In the genomic region with DNA sequence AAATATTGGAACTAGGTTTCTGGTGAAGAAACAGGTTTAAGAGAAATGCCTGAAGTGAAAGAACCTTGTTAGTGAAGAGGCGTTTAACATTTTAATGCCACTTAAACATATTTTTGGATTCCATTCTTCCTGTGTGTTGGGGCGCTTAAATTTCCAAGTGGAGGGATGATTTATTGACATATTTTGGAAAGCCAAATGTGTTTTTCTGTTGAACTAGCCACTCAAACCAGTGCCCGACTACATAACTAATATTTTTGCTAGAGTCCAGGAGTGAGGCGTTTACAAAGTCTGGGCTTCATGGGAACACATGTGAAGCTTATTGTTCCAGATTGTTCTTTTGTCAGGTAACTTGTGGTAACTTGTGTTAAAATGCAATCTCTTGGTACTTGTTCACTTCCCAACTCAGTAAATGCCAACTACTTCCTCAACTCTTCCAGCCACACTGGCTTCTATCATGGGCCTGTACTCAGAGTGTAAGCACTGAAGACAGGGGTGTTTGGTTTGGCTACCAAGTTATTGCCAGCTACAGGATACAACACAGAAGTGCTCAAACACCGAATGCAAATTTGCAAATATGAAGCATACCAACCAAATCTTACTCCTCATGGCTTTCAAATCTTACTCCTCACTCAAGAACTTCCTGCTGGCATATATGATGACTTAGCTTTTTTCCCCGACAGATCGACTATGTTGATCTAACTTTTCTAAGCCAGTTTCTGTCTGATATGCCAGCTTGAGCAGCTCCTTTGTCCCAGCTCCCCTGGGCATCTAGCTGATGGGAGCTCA, we compare ENCODE assay signal across 8 cellular contexts. TPM values are rescaled to one million over a fixed set of nuclear protein-coding genes. Genes with fewer than 3 reads are reported as not detected.
A peak's percentile ranks its signal among the peaks of the same experiment; 100 is the strongest.
DNase-seq lines count a peak whose midpoint lies in the region; ATAC-seq and TF ChIP-seq lines count a peak whose summit lies in the region.

No MANE protein-coding gene starts in this region.

- no peak for ATAC-seq in activated T-cell treated with anti-CD3 and anti-CD28 coated beads, Interleukin-2, amount 50 U/mL, for 72 hours (replicated peaks in 1 of 2)
- ATAC-seq in HG03457 (IDR thresholded peaks at IDR 0.05; ENCODE audit: unreplicated experiment) = no peak

- H3K27me3 ChIP-seq in kidney epithelial cell (ENCODE audit: control insufficient read depth, insufficient read depth, low read length) = no peaks in the 10 kb centered on the region

- H3K27ac Mint-ChIP-seq in activated naive CD4-positive, alpha-beta T cell treated with anti-CD3 and anti-CD28 coated beads, Interleukin-2, amount 50 U/mL, for 24 hours = peak overlapping the region; percentile 95
- peak overlapping the region; percentile 84 for H3K27ac Mint-ChIP-seq in activated T-cell treated with anti-CD3 and anti-CD28 coated beads, Interleukin-2, amount 50 U/mL, for 72 hours
- H3K27ac Mint-ChIP-seq in type B pancreatic cell = peak overlapping the region; percentile 98

- no peak for DNase-seq in activated naive CD4-positive, alpha-beta T cell treated with Interleukin-2 at 50 U/mL for 16 hours
- no peak for DNase-seq in activated T-cell treated with anti-CD3 and anti-CD28 coated beads, Interleukin-2, amount 50 U/mL, for 72 hours
- DNase-seq in kidney epithelial cell (ENCODE audit: low read depth) (no peak), type B pancreatic cell (ENCODE audit: extremely low spot score, unreplicated experiment) (no peak), UCSD-AML1 (lab: John Stamatoyannopoulos, UW; ENCODE audit: unreplicated experiment) (no peak), DMS114 treated with DMSO at 0.1 percent for 48 hours (lab: John Stamatoyannopoulos, UW; ENCODE audit: unreplicated experiment) (no peak)

- peaks cover 80% of the 10 kb centered on the region for H3K36me3 Mint-ChIP-seq in activated naive CD4-positive, alpha-beta T cell treated with anti-CD3 and anti-CD28 coated beads, Interleukin-2, amount 50 U/mL, for 24 hours
- H3K36me3 Mint-ChIP-seq in activated T-cell treated with anti-CD3 and anti-CD28 coated beads, Interleukin-2, amount 50 U/mL, for 72 hours (ENCODE audit: insufficient read depth in 2 of 2) = peaks cover 66 to 90% of the 10 kb centered on the region in 2 donors
- H3K36me3 Mint-ChIP-seq in type B pancreatic cell = peaks cover 76% of the 10 kb centered on the region

- TF ChIP-seq CTCF in kidney epithelial cell (IDR thresholded peaks at IDR 0.05; ENCODE audit: insufficient read depth, low read length, poor library complexity, severe bottlenecking) (no peak), type B pancreatic cell (conservative IDR thresholded peaks at IDR 0.05) (no peak)

- H3K4me3 Mint-ChIP-seq in activated naive CD4-positive, alpha-beta T cell treated with anti-CD3 and anti-CD28 coated beads, Interleukin-2, amount 50 U/mL, for 24 hours = peak overlapping the region; percentile 93
- peak overlapping the region; percentile 93 to 100 for H3K4me3 Mint-ChIP-seq in activated T-cell treated with anti-CD3 and anti-CD28 coated beads, Interleukin-2, amount 50 U/mL, for 72 hours
- H3K4me3 Mint-ChIP-seq in type B pancreatic cell = peak overlapping the region; percentile 98

- H3K27me3 Mint-ChIP-seq in activated naive CD4-positive, alpha-beta T cell treated with anti-CD3 and anti-CD28 coated beads, Interleukin-2, amount 50 U/mL, for 24 hours = no peaks in the 10 kb centered on the region
- no peaks in the 10 kb centered on the region for H3K27me3 Mint-ChIP-seq in activated T-cell treated with anti-CD3 and anti-CD28 coated beads, Interleukin-2, amount 50 U/mL, for 72 hours (ENCODE audit: low read depth)
- H3K27me3 Mint-ChIP-seq in type B pancreatic cell = peaks cover 29% of the 10 kb centered on the region

- peaks cover 30% of the 10 kb centered on the region for H3K9me3 Mint-ChIP-seq in activated naive CD4-positive, alpha-beta T cell treated with anti-CD3 and anti-CD28 coated beads, Interleukin-2, amount 50 U/mL, for 24 hours
- peaks cover 5 to 6% of the 10 kb centered on the region in 2 donors for H3K9me3 Mint-ChIP-seq in activated T-cell treated with anti-CD3 and anti-CD28 coated beads, Interleukin-2, amount 50 U/mL, for 72 hours
- peaks cover 36% of the 10 kb centered on the region for H3K9me3 Mint-ChIP-seq in type B pancreatic cell

- H3K4me3 ChIP-seq in kidney epithelial cell (ENCODE audit: low read depth, low read length) = peak overlapping the region; percentile 79

- H3K4me1 Mint-ChIP-seq in activated naive CD4-positive, alpha-beta T cell treated with anti-CD3 and anti-CD28 coated beads, Interleukin-2, amount 50 U/mL, for 24 hours = peaks cover 65% of the 10 kb centered on the region
- peaks cover 79% of the 10 kb centered on the region for H3K4me1 Mint-ChIP-seq in activated T-cell treated with anti-CD3 and anti-CD28 coated beads, Interleukin-2, amount 50 U/mL, for 72 hours (ENCODE audit: low read depth)
- peaks cover 60% of the 10 kb centered on the region for H3K4me1 Mint-ChIP-seq in type B pancreatic cell (ENCODE audit: unreplicated experiment)

- H3K36me3 ChIP-seq in kidney epithelial cell (ENCODE audit: control insufficient read depth, insufficient read depth, low read length) = peaks cover 25% of the 10 kb centered on the region

RNA-seq across cellular contexts. Expression of a gene that starts 2.0 kb away (rescaled TPM):
- total RNA-seq in activated T-cell treated with anti-CD3 and anti-CD28 coated beads, Interleukin-2, amount 50 U/mL, for 72 hours = 10 to 100 TPM; 37.8 to 48.8 TPM
- 32.7 and 35.4 TPM in 2 replicates for total RNA-seq in kidney epithelial cell
- 14.1 and 21.9 TPM in 2 replicates for total RNA-seq in type B pancreatic cell (ENCODE audit: low replicate concordance)
